24 cellular contexts compared by ENCODE assay signal in genomic region chr3:127166501-127167065, GRCh38. TPM values are rescaled to one million over a fixed set of nuclear protein-coding genes. Genes with fewer than 3 reads are reported as not detected.
DNase-seq lines count a peak whose midpoint lies in the region; ATAC-seq and TF ChIP-seq lines count a peak whose summit lies in the region.
"Had no signal": no experiment of that assay in that cellular context is flagged by ENCODE, and none has a peak within 500 bp of the region (broad histone marks: within the 10 kb centered on the region; RNA-seq: fewer than 3 reads in every experiment).

No MANE protein-coding gene starts in this region.

- 77 to 81% methylated on average over 9 of the region's 9 CpGs for WGBS in heart right ventricle, 2 donors

- no peaks in the 10 kb centered on the region for H3K27me3 ChIP-seq in right atrium auricular region
- H3K27me3 ChIP-seq in heart right ventricle: peaks cover 0 to 20% (median 0%) of the 10 kb centered on the region in 7 donors

- no peak overlapping the region for H3K27ac Mint-ChIP-seq in osteocyte (ENCODE audit: unreplicated experiment)
- H3K27ac Mint-ChIP-seq: CD4-positive, alpha-beta memory T cell; GM23338; H9 had no signal

- H3K4me1 ChIP-seq in right atrium auricular region (peaks cover 0 to 5% of the 10 kb centered on the region in 2 donors), heart right ventricle (peaks cover 0 to 7% (median 0%) of the 10 kb centered on the region in 9 donors)
- H3K4me1 ChIP-seq: A549 had no signal

- no peaks in the 10 kb centered on the region for H3K4me1 Mint-ChIP-seq in osteocyte (ENCODE audit: unreplicated experiment)
- H3K4me1 Mint-ChIP-seq: CD4-positive, alpha-beta memory T cell; GM23338 had no signal

- H3K36me3 Mint-ChIP-seq in osteocyte (ENCODE audit: unreplicated experiment): no peaks in the 10 kb centered on the region
- H3K36me3 Mint-ChIP-seq: CD4-positive, alpha-beta memory T cell had no signal

- peaks cover 19% of the 10 kb centered on the region for H3K27me3 Mint-ChIP-seq in osteocyte (ENCODE audit: unreplicated experiment)

- H3K4me3 ChIP-seq in right atrium auricular region: no peak overlapping the region
- no peak overlapping the region for H3K4me3 ChIP-seq in heart right ventricle
- H3K4me3 ChIP-seq in coronary artery: no peak overlapping the region
- H3K4me3 ChIP-seq: A549, GM23338 had no signal

- H3K36me3 ChIP-seq in right atrium auricular region: no peaks in the 10 kb centered on the region
- no peaks in the 10 kb centered on the region for H3K36me3 ChIP-seq in heart right ventricle

- no peak overlapping the region for H3K4me3 Mint-ChIP-seq in osteocyte (ENCODE audit: unreplicated experiment)
- H3K4me3 Mint-ChIP-seq: GM23338, H9 had no signal

- TF ChIP-seq CTCF in right atrium auricular region (IDR thresholded peaks at IDR 0.05) (no peak), heart right ventricle (IDR thresholded peaks at IDR 0.05) (no peak), coronary artery (IDR thresholded peaks at IDR 0.05) (no peak), osteocyte (IDR thresholded peaks at IDR 0.05) (no peak)

- H3K9me3 Mint-ChIP-seq in osteocyte (ENCODE audit: unreplicated experiment): no peaks in the 10 kb centered on the region
- H3K9me3 Mint-ChIP-seq: GM23338, H9 had no signal

- H3K9me3 ChIP-seq in right atrium auricular region (no peaks in the 10 kb centered on the region), heart right ventricle (no peaks in the 10 kb centered on the region)
- H3K9me3 ChIP-seq: A549 had no signal

- intact Hi-C loops in heart right ventricle (cut with DNase I): loop anchor here in 1 of 10 donors (10.0 kb wide), 1 partner anchor 182 kb away; the partner anchor contains the start of gene PLXNA1

- ATAC-seq in heart right ventricle: no peak
- no peak for ATAC-seq in HG03039 (IDR thresholded peaks at IDR 0.05; ENCODE audit: unreplicated experiment)
- ATAC-seq: A549, GM23338, HCT116 had no signal

- H3K27ac ChIP-seq in right atrium auricular region (no peak overlapping the region), heart right ventricle (no peak overlapping the region), coronary artery (no peak overlapping the region)
- H3K27ac ChIP-seq: A549 had no signal

- DNase-seq in right atrium auricular region (ENCODE audit: low spot score) (peak; percentile 38), heart right ventricle (no peak), coronary artery (ENCODE audit: low spot score) (peak; percentile 55), mesenteric fat pad (ENCODE audit: low spot score) (peak; percentile 64), osteocyte (ENCODE audit: extremely low spot score, unreplicated experiment) (peak; percentile 65), AG20443 (ENCODE audit: low spot score) (no peak), amygdala (lab: John Stamatoyannopoulos, UW) (no peak)
- DNase-seq: 8988T; ACHN; C1 segment of cervical spinal cord; Calu3; CD4-positive, alpha-beta memory T cell; DMS53; DMS79 treated with DMSO at 0.1 percent for 48 hours; GF-D8; H9 had no signal

RNA-seq across cellular contexts. Expression of gene PRR23E, which starts 26.3 kb away (rescaled TPM):
- total RNA-seq in right atrium auricular region (not detected), heart right ventricle (not detected), mesenteric fat pad (not detected), osteocyte (not detected in 2 replicates)
- not detected for polyA plus RNA-seq in heart right ventricle
- total RNA-seq: Calu3; CD4-positive, alpha-beta memory T cell; Daoy; G401; GM23338; H4; H9 had no signal
- polyA plus RNA-seq: A549; BJ; CD4-positive, alpha-beta memory T cell; GM23338 had no signal

Comparison
In these comparisons a context has a peak if more than half of its experiments do, and no peak if none do; other contexts are left out.
1. DNase-seq: peak in right atrium auricular region (single experiment), coronary artery (single experiment), mesenteric fat pad (single experiment) and osteocyte (single experiment); none in heart right ventricle (0 of 2), AG20443 (single experiment) and amygdala (0 of 56).